In genomic region chr3:49171775-49172500, GRCh38 we compare ENCODE assay signal across 8 cellular contexts. TPM values are rescaled to one million over a fixed set of nuclear protein-coding genes. Genes with fewer than 3 reads are reported as not detected.
DNase-seq lines count a peak whose midpoint lies in the region; ATAC-seq and TF ChIP-seq lines count a peak whose summit lies in the region.

No MANE protein-coding gene starts in this region.

- TF ChIP-seq POLR2A in spleen (IDR thresholded peaks at IDR 0.05), result no peak

- POLR2A ChIA-PET in activated CD8-positive, alpha-beta T cell treated with anti-CD3 and anti-CD28 coated beads, Interleukin-2, amount 10 ng/mL, durations not matched to agents 7 days and 5 days (lab: Charles Lee), result interaction anchor here (0.7 to 2.0 kb wide), 2 partner anchors 78 to 150 kb away, joined by 3 to 9 read pairs; partner anchors contain the start of gene QRICH1

- H3K14ac ChIP-seq in H9 (ENCODE audit: insufficient read depth, low read length), result no peak overlapping the region

- H3K4me3 ChIP-seq in iPS-15b (ENCODE audit: low read depth, low read length), result peak overlapping the region; percentile 82
- H3K4me3 ChIP-seq in spleen, result peak overlapping the region; percentile 39 to 88 (median 54)

- H3K9ac ChIP-seq in H9 (ENCODE audit: extremely low read depth, insufficient read length, low read length) (no peak overlapping the region), iPS-15b (ENCODE audit: low read depth, low read length) (peak overlapping the region; percentile 70)

- no peak overlapping the region for H3T11ph ChIP-seq in H9 (ENCODE audit: low read length)

- H3K56ac ChIP-seq in H9 (ENCODE audit: insufficient read length, low read depth, low read length), result no peak overlapping the region

- peak overlapping the region; percentile 50 for H3K4me2 ChIP-seq in H9 (ENCODE audit: insufficient read depth, insufficient read length, low read length)

- peaks cover 2% of the 10 kb centered on the region for H3K36me3 ChIP-seq in iPS-15b (ENCODE audit: control insufficient read depth, insufficient read depth, low read length)
- peaks cover 0 to 27% (median 0%) of the 10 kb centered on the region in 6 donors for H3K36me3 ChIP-seq in spleen

- TF ChIP-seq CTCF in H9 (conservative IDR thresholded peaks at IDR 0.05) (no peak), spleen (IDR thresholded peaks at IDR 0.05 in 8 of 11, conservative IDR thresholded peaks at IDR 0.05 in 3 of 11) (no peak)

- H3K4me1 ChIP-seq in H9 (ENCODE audit: insufficient read depth, low read length) (peaks cover 6% of the 10 kb centered on the region; the same call in 1 of the 2 replicates), iPS-15b (ENCODE audit: control insufficient read depth, insufficient read depth, low read length) (peaks cover 10% of the 10 kb centered on the region), spleen (peaks cover 4 to 56% (median 40%) of the 10 kb centered on the region in 6 donors)

- H4K5ac ChIP-seq in H9 (ENCODE audit: insufficient read length, low read depth, low read length), result no peak overlapping the region

- H4K8ac ChIP-seq in H9 (replicated peaks; ENCODE audit: insufficient read length, low read depth, low read length), result no peak overlapping the region

- H4K20me1 ChIP-seq in H9 (ENCODE audit: control insufficient read depth, insufficient read depth, insufficient read length), result no peaks in the 10 kb centered on the region

- H2AK5ac ChIP-seq in H9 (ENCODE audit: insufficient read length, low read length), result no peak overlapping the region

- H2BK12ac ChIP-seq in H9 (ENCODE audit: insufficient read length, low read depth, low read length), result no peak overlapping the region

- CTCF ChIA-PET in activated CD8-positive, alpha-beta T cell treated with anti-CD3 and anti-CD28 coated beads, Interleukin-2, amount 10 ng/mL, durations not matched to agents 7 days and 5 days (lab: Charles Lee), result interaction anchor here (0.8 to 4.3 kb wide), 15 partner anchors 10 to 285 kb away, joined by 3 to 22 read pairs (median 9); partner anchors contain the start of genes QRICH1 and USP4

- no peaks in the 10 kb centered on the region; a peak in 1 of 5 replicates for H3K9me3 Mint-ChIP-seq in H9
- H3K9me3 Mint-ChIP-seq in activated CD8-positive, alpha-beta T cell treated with anti-CD3 and anti-CD28 coated beads, Interleukin-2, amount 10 ng/mL, durations not matched to agents 7 days and 5 days (ENCODE audit: insufficient read depth), result no peaks in the 10 kb centered on the region

- H3K27ac Mint-ChIP-seq in H9, result no peak overlapping the region
- H3K27ac Mint-ChIP-seq in activated CD8-positive, alpha-beta T cell treated with anti-CD3 and anti-CD28 coated beads, Interleukin-2, amount 10 ng/mL, durations not matched to agents 7 days and 5 days, result no peak overlapping the region

- H3K4me3 Mint-ChIP-seq in H9, result peak overlapping the region; percentile 71 to 86
- peak overlapping the region; percentile 25 for H3K4me3 Mint-ChIP-seq in activated CD8-positive, alpha-beta T cell treated with anti-CD3 and anti-CD28 coated beads, Interleukin-2, amount 10 ng/mL, durations not matched to agents 7 days and 5 days

- H3K79me2 ChIP-seq in H9 (ENCODE audit: insufficient read depth, low read length), result no peaks in the 10 kb centered on the region

- H3K27ac ChIP-seq in H9 (ENCODE audit: insufficient read length, low read depth, low read length), result no peak overlapping the region
- H3K27ac ChIP-seq in spleen, result peak overlapping the region; percentile 27 to 87 (median 76)

- no peak overlapping the region for H3K4ac ChIP-seq in H9 (ENCODE audit: low read depth, low read length)

- no peak overlapping the region for H2BK15ac ChIP-seq in H9 (ENCODE audit: low read depth, low read length)

- no peak overlapping the region for H2BK20ac ChIP-seq in H9 (ENCODE audit: low read depth, low read length, poor library complexity, severe bottlenecking)

- H3K9me3 ChIP-seq in H9 (ENCODE audit: control insufficient read depth, low read depth, low read length) (no peaks in the 10 kb centered on the region), iPS-15b (ENCODE audit: control insufficient read depth, insufficient read depth, low read length) (no peaks in the 10 kb centered on the region), spleen (no peaks in the 10 kb centered on the region)

- no peak overlapping the region for H4K91ac ChIP-seq in H9 (ENCODE audit: insufficient read length, low read depth, low read length)

- H3K27me3 Mint-ChIP-seq in H9 (ENCODE audit: low read depth), result peaks cover 27% of the 10 kb centered on the region
- no peaks in the 10 kb centered on the region for H3K27me3 Mint-ChIP-seq in activated CD8-positive, alpha-beta T cell treated with anti-CD3 and anti-CD28 coated beads, Interleukin-2, amount 10 ng/mL, durations not matched to agents 7 days and 5 days (ENCODE audit: low read depth)

- intact Hi-C loops in spleen (cut with DNase I; ENCODE audit: low total_unique reads), result loop anchor here (5.0 kb wide), 1 partner anchor 105 kb away; the partner anchor contains the start of gene C3orf62

- H3K23ac ChIP-seq in H9 (ENCODE audit: insufficient read length, low read depth, low read length), result no peak overlapping the region

- peaks cover 20 to 30% of the 10 kb centered on the region in 2 experiments for H3K4me1 Mint-ChIP-seq in H9
- peaks cover 25% of the 10 kb centered on the region for H3K4me1 Mint-ChIP-seq in activated CD8-positive, alpha-beta T cell treated with anti-CD3 and anti-CD28 coated beads, Interleukin-2, amount 10 ng/mL, durations not matched to agents 7 days and 5 days (ENCODE audit: low read depth)

- H3K79me1 ChIP-seq in H9 (ENCODE audit: insufficient read depth, low read depth, low read length, poor library complexity, severe bottlenecking), result no peaks in the 10 kb centered on the region

- H3K27me3 ChIP-seq in H9 (ENCODE audit: insufficient read depth, low read length) (no peaks in the 10 kb centered on the region), iPS-15b (ENCODE audit: control insufficient read depth, insufficient read depth, low read length) (no peaks in the 10 kb centered on the region), spleen (replicated peaks in 1 of 7) (no peaks in the 10 kb centered on the region)

- no peak overlapping the region for H2BK120ac ChIP-seq in H9 (ENCODE audit: low read depth, low read length, poor library complexity, severe bottlenecking)

- H3K36me3 Mint-ChIP-seq in H9 (ENCODE audit: insufficient read depth in 1 of 3, low read depth in 3 of 3), result peaks cover 0 to 6% (median 3%) of the 10 kb centered on the region in 3 experiments; a peak in 4 of 7 replicates
- H3K36me3 Mint-ChIP-seq in activated CD8-positive, alpha-beta T cell treated with anti-CD3 and anti-CD28 coated beads, Interleukin-2, amount 10 ng/mL, durations not matched to agents 7 days and 5 days (ENCODE audit: low read depth), result no peaks in the 10 kb centered on the region

- no peak overlapping the region for H2BK5ac ChIP-seq in H9 (ENCODE audit: insufficient read length, low read length)

- H2AFZ ChIP-seq in H9 (ENCODE audit: low read length), result no peak overlapping the region

- no peak overlapping the region for H3K18ac ChIP-seq in H9 (ENCODE audit: insufficient read length, low read depth, low read length)

- WGBS in H9 (ENCODE audit: extremely low coverage, insufficient read length, low lambda C conversion rate), result no CpG with 5 or more reads among the region's 7 CpGs
- 34 to 55% (median 44%) methylated on average over 2 to 7 of the region's 7 CpGs for WGBS in spleen, 5 donors

- peaks cover 8% of the 10 kb centered on the region for H3K23me2 ChIP-seq in H9 (ENCODE audit: insufficient read length, low read depth, low read length, poor library complexity, severe bottlenecking)

- no peak for DNase-seq in H9
- no peak for DNase-seq in activated CD8-positive, alpha-beta T cell treated with anti-CD3 and anti-CD28 coated beads, Interleukin-2, amount 10 ng/mL, durations not matched to agents 7 days and 5 days
- no peak for DNase-seq in spleen
- no peak for DNase-seq in activated CD8-positive, alpha-beta memory T cell treated with anti-CD3 and anti-CD28 coated beads, Interleukin-2, amount 50 U/mL, for 4 hours
- DNase-seq in SIG-M5 (lab: John Stamatoyannopoulos, UW), result no peak
- DNase-seq in ecto neural progenitor cell (ENCODE audit: low spot score), result no peak
- DNase-seq in activated CD4-positive, alpha-beta T cell treated with anti-CD3 and anti-CD28 coated beads for 1 hour, result no peak

- no peak for ATAC-seq in activated CD8-positive, alpha-beta T cell treated with anti-CD3 and anti-CD28 coated beads, Interleukin-2, amount 10 ng/mL, durations not matched to agents 7 days and 5 days

RNA-seq across cellular contexts. Expression of gene KLHDC8B, which starts 0.5 kb away (rescaled TPM):
- total RNA-seq in H9 (2021) (13.5 and 14.4 TPM in 2 replicates), spleen (10 to 100 TPM; 18.6 to 29.2 (median 21.9) TPM)
- 1 to 10 TPM in 1 of 2 experiments, under 1 TPM in 1; 0.81 to 1.2 TPM for total RNA-seq in activated CD8-positive, alpha-beta T cell treated with anti-CD3 and anti-CD28 coated beads, Interleukin-2, amount 10 ng/mL, durations not matched to agents 7 days and 5 days
- 10 to 100 TPM; 10.5 to 21.3 (median 19.5) TPM for polyA plus RNA-seq in spleen

RNA-seq across cellular contexts. Expression of gene CCDC71, which starts 5.8 kb away (rescaled TPM):
- total RNA-seq in H9 (2021) (26.1 and 27.6 TPM in 2 replicates), spleen (10 to 100 TPM; 20.5 to 45.4 (median 28.8) TPM)
- total RNA-seq in activated CD8-positive, alpha-beta T cell treated with anti-CD3 and anti-CD28 coated beads, Interleukin-2, amount 10 ng/mL, durations not matched to agents 7 days and 5 days, result 10 to 100 TPM; 21.8 to 22.7 TPM
- 10 to 100 TPM in 2 of 3 donors, 1 to 10 TPM in 1; 9.9 to 19.1 (median 16.3) TPM for polyA plus RNA-seq in spleen

RNA-seq across cellular contexts. Expression of gene LAMB2, which starts 39.1 kb away (rescaled TPM):
- 121 and 130 TPM in 2 replicates for total RNA-seq in H9 (2021)
- under 1 TPM in 1 of 2 experiments, not detected in 1; 0.29 TPM for total RNA-seq in activated CD8-positive, alpha-beta T cell treated with anti-CD3 and anti-CD28 coated beads, Interleukin-2, amount 10 ng/mL, durations not matched to agents 7 days and 5 days
- 100 to 1,000 TPM; 168 to 331 (median 284) TPM for total RNA-seq in spleen
- polyA plus RNA-seq in spleen, result 100 to 1,000 TPM in 2 of 3 donors, 10 to 100 TPM in 1; 97.7 to 376 (median 264) TPM

RNA-seq across cellular contexts. Expression of gene USP19, which starts 51.3 kb away (rescaled TPM):
- 66.3 and 68.9 TPM in 2 replicates for total RNA-seq in H9 (2021)
- 10 to 100 TPM; 58.0 to 60.4 TPM for total RNA-seq in activated CD8-positive, alpha-beta T cell treated with anti-CD3 and anti-CD28 coated beads, Interleukin-2, amount 10 ng/mL, durations not matched to agents 7 days and 5 days
- total RNA-seq in spleen, result 100 to 1,000 TPM in 2 of 7 donors, 10 to 100 TPM in 5; 59.5 to 108 (median 64.8) TPM
- 10 to 100 TPM; 14.1 to 26.7 (median 17.2) TPM for polyA plus RNA-seq in spleen

Comparison
In these comparisons a context has a peak if more than half of its experiments do, and no peak if none do; other contexts are left out.
1. RNA of gene LAMB2, which starts 39.1 kb away (total RNA-seq): 168 to 331 TPM in spleen and 121 to 130 TPM in H9; 0.29 TPM in activated CD8-positive, alpha-beta T cell treated with anti-CD3 and anti-CD28 coated beads, Interleukin-2, amount 10 ng/mL, durations not matched to agents 7 days and 5 days; every median in the first group is over 10 times any median in the second.